In the genomic region with DNA sequence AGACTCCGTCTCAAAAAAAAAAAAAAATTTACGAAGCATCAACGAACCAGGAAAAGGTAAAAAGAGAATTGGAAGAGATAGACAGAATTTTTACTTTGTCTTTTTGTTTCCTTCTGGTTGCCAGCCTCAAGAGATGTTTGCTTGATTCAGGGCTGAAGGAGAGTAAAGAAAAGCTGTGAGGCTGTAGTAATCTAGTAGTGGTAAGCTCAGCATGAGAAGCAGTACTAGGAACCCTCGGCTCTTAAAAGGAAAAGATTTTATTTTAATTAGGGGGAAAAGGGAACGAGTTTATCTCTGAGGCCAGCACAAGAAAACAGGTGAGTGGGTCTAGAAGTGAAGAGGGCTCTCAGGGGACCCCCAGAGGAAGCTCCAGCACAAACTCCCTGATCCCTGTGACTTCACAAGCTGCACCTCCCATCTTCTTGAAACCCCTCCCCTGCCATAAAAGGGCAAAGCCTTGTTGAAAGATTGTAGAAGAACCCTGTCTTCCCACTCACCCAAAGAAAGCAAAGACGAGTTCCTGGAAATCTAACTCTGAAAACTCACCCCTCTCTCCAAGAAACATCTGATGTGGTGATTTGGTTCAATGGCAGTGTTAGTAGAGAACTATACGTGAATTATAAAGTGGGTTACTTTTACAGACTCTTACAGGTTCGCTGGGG, we compare ENCODE assay signal across 1 cellular context.
TF ChIP-seq lines count a peak whose summit lies in the region.

No MANE protein-coding gene starts in this region.

TF ChIP-seq in GM23338, 12 proteins besides CTCF, POLR2A, EP300 and RAD21:
- TF ChIP-seq, protein P1, sequence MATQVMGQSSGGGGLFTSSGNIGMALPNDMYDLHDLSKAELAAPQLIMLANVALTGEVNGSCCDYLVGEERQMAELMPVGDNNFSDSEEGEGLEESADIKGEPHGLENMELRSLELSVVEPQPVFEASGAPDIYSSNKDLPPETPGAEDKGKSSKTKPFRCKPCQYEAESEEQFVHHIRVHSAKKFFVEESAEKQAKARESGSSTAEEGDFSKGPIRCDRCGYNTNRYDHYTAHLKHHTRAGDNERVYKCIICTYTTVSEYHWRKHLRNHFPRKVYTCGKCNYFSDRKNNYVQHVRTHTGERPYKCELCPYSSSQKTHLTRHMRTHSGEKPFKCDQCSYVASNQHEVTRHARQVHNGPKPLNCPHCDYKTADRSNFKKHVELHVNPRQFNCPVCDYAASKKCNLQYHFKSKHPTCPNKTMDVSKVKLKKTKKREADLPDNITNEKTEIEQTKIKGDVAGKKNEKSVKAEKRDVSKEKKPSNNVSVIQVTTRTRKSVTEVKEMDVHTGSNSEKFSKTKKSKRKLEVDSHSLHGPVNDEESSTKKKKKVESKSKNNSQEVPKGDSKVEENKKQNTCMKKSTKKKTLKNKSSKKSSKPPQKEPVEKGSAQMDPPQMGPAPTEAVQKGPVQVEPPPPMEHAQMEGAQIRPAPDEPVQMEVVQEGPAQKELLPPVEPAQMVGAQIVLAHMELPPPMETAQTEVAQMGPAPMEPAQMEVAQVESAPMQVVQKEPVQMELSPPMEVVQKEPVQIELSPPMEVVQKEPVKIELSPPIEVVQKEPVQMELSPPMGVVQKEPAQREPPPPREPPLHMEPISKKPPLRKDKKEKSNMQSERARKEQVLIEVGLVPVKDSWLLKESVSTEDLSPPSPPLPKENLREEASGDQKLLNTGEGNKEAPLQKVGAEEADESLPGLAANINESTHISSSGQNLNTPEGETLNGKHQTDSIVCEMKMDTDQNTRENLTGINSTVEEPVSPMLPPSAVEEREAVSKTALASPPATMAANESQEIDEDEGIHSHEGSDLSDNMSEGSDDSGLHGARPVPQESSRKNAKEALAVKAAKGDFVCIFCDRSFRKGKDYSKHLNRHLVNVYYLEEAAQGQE (IDR thresholded peaks at IDR 0.05; ENCODE audit: unreplicated experiment) = no peak
- TF ChIP-seq, protein P2, sequence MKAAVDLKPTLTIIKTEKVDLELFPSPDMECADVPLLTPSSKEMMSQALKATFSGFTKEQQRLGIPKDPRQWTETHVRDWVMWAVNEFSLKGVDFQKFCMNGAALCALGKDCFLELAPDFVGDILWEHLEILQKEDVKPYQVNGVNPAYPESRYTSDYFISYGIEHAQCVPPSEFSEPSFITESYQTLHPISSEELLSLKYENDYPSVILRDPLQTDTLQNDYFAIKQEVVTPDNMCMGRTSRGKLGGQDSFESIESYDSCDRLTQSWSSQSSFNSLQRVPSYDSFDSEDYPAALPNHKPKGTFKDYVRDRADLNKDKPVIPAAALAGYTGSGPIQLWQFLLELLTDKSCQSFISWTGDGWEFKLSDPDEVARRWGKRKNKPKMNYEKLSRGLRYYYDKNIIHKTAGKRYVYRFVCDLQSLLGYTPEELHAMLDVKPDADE (IDR thresholded peaks at IDR 0.05) = no peak
- TF ChIP-seq CREB1 (CRISPR knock-in tag; IDR thresholded peaks at IDR 0.05; ENCODE audit: low read depth) (no peak), EZH2 (IDR thresholded peaks at IDR 0.05; ENCODE audit: low read depth, unreplicated experiment) (no peak), JUNB (IDR thresholded peaks at IDR 0.05; ENCODE audit: unreplicated experiment) (no peak), EZH2phosphoT487 (IDR thresholded peaks at IDR 0.05; ENCODE audit: unreplicated experiment) (no peak), ZNF331 (CRISPR knock-in tag; IDR thresholded peaks at IDR 0.05; ENCODE audit: low read depth) (no peak), NANOG (IDR thresholded peaks at IDR 0.05; ENCODE audit: borderline replicate concordance) (no peak), STAT1 (IDR thresholded peaks at IDR 0.05; ENCODE audit: unreplicated experiment) (no peak), ZNF114 (CRISPR knock-in tag; IDR thresholded peaks at IDR 0.05) (no peak), POLR2AphosphoS5 (IDR thresholded peaks at IDR 0.05; ENCODE audit: low read depth) (no peak)
- TF ChIP-seq, protein P3, sequence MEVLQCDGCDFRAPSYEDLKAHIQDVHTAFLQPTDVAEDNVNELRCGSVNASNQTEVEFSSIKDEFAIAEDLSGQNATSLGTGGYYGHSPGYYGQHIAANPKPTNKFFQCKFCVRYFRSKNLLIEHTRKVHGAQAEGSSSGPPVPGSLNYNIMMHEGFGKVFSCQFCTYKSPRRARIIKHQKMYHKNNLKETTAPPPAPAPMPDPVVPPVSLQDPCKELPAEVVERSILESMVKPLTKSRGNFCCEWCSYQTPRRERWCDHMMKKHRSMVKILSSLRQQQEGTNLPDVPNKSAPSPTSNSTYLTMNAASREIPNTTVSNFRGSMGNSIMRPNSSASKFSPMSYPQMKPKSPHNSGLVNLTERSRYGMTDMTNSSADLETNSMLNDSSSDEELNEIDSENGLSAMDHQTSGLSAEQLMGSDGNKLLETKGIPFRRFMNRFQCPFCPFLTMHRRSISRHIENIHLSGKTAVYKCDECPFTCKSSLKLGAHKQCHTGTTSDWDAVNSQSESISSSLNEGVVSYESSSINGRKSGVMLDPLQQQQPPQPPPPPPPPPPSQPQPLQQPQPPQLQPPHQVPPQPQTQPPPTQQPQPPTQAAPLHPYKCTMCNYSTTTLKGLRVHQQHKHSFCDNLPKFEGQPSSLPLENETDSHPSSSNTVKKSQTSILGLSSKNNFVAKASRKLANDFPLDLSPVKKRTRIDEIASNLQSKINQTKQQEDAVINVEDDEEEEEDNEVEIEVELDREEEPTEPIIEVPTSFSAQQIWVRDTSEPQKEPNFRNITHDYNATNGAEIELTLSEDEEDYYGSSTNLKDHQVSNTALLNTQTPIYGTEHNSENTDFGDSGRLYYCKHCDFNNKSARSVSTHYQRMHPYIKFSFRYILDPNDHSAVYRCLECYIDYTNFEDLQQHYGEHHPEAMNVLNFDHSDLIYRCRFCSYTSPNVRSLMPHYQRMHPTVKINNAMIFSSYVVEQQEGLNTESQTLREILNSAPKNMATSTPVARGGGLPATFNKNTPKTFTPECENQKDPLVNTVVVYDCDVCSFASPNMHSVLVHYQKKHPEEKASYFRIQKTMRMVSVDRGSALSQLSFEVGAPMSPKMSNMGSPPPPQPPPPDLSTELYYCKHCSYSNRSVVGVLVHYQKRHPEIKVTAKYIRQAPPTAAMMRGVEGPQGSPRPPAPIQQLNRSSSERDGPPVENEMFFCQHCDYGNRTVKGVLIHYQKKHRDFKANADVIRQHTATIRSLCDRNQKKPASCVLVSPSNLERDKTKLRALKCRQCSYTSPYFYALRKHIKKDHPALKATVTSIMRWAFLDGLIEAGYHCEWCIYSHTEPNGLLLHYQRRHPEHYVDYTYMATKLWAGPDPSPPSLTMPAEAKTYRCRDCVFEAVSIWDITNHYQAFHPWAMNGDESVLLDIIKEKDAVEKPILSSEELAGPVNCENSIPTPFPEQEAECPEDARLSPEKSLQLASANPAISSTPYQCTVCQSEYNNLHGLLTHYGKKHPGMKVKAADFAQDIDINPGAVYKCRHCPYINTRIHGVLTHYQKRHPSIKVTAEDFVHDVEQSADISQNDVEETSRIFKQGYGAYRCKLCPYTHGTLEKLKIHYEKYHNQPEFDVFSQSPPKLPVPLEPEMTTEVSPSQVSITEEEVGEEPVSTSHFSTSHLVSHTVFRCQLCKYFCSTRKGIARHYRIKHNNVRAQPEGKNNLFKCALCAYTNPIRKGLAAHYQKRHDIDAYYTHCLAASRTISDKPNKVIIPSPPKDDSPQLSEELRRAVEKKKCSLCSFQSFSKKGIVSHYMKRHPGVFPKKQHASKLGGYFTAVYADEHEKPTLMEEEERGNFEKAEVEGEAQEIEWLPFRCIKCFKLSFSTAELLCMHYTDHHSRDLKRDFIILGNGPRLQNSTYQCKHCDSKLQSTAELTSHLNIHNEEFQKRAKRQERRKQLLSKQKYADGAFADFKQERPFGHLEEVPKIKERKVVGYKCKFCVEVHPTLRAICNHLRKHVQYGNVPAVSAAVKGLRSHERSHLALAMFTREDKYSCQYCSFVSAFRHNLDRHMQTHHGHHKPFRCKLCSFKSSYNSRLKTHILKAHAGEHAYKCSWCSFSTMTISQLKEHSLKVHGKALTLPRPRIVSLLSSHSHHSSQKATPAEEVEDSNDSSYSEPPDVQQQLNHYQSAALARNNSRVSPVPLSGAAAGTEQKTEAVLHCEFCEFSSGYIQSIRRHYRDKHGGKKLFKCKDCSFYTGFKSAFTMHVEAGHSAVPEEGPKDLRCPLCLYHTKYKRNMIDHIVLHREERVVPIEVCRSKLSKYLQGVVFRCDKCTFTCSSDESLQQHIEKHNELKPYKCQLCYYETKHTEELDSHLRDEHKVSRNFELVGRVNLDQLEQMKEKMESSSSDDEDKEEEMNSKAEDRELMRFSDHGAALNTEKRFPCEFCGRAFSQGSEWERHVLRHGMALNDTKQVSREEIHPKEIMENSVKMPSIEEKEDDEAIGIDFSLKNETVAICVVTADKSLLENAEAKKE (CRISPR knock-in tag; IDR thresholded peaks at IDR 0.05) = no peak
